Comparison of ENCODE assay signal across 31 cellular contexts in the genomic region with DNA sequence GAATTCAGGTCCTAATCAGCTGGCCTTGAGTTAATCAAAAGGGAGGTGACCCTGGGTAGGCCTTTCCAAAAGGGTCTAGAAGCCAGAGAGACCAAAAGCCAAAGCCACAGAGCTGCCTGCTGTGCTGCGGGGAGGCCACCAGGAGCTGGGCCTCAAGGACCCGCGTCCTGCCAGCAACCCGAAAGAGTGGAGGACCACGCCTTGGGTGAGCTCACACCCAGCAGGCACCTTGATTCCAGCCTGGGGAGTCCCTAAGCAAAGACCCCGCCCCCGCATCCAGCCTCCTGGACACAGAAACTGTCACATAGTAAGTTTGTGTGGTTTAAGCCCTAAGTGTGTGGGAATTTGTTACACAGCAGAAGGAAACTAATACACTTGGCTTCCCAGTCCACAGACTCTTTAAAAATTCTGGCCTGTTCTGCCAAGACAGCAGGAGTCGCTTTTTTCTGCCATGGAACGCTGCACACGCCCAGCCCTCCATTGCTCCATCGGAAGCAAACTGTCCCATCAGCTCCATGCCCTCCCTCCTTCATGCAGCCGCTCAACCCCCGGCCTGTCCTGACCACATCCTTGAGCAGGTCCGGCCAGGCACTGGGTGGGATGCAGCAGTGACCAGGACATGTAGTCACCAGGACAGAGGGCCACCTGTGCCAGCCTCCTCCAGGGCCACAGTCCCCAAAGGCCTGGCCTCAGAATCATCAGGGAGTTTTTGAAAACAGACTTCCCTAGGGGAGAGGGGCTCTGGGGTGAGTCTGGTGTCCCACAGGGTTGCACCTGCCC. TPM values are rescaled to one million over a fixed set of nuclear protein-coding genes. Genes with fewer than 3 reads are reported as not detected.
DNase-seq lines count a peak whose midpoint lies in the region; ATAC-seq and TF ChIP-seq lines count a peak whose summit lies in the region.
"Had no signal": no experiment of that assay in that cellular context is flagged by ENCODE, and none has a peak within 500 bp of the region (broad histone marks: within the 10 kb centered on the region; RNA-seq: fewer than 3 reads in every experiment).

No MANE protein-coding gene starts in this region.

- intact Hi-C loops in left cardiac atrium (cut with DNase I) (no loop called here), left colon (cut with DNase I, micrococcal nuclease) (no loop called here)

- H3K27me3 ChIP-seq in cardiac muscle cell: no peaks in the 10 kb centered on the region
- H3K27me3 ChIP-seq: adrenal gland, body of pancreas, dorsolateral prefrontal cortex, gastrocnemius medialis had no signal

- H3K4me1 ChIP-seq in cardiac muscle cell (ENCODE audit: low read depth): peaks cover 21% of the 10 kb centered on the region
- H3K4me1 ChIP-seq: adrenal gland, body of pancreas, gastrocnemius medialis had no signal

- peaks cover 2% of the 10 kb centered on the region for H3K4me1 Mint-ChIP-seq in stimulated activated effector memory CD8-positive, alpha-beta T cell treated with anti-CD3 and anti-CD28 coated beads, Interleukin-12 subunit alpha, Interleukin-12 subunit beta, amount 100 ng/mL, for 72 hours
- H3K4me1 Mint-ChIP-seq: activated naive CD4-positive, alpha-beta T cell treated with anti-CD3 and anti-CD28 coated beads, Interleukin-2, amount 10 ng/mL, durations not matched to agents 7 days and 5 days; immature natural killer cell had no signal

- H3K9me3 Mint-ChIP-seq in stimulated activated effector memory CD8-positive, alpha-beta T cell treated with anti-CD3 and anti-CD28 coated beads, Interleukin-12 subunit alpha, Interleukin-12 subunit beta, amount 100 ng/mL, for 72 hours: no peaks in the 10 kb centered on the region
- H3K9me3 Mint-ChIP-seq: activated naive CD4-positive, alpha-beta T cell treated with anti-CD3 and anti-CD28 coated beads, Interleukin-2, amount 10 ng/mL, durations not matched to agents 7 days and 5 days; CD8-positive, alpha-beta T cell; immature natural killer cell had no signal

- H3K36me3 Mint-ChIP-seq in stimulated activated effector memory CD8-positive, alpha-beta T cell treated with anti-CD3 and anti-CD28 coated beads, Interleukin-12 subunit alpha, Interleukin-12 subunit beta, amount 100 ng/mL, for 72 hours: no peaks in the 10 kb centered on the region
- H3K36me3 Mint-ChIP-seq: activated naive CD4-positive, alpha-beta T cell treated with anti-CD3 and anti-CD28 coated beads, Interleukin-2, amount 10 ng/mL, durations not matched to agents 7 days and 5 days; immature natural killer cell had no signal

- no peak overlapping the region for H3K4me3 Mint-ChIP-seq in stimulated activated effector memory CD8-positive, alpha-beta T cell treated with anti-CD3 and anti-CD28 coated beads, Interleukin-12 subunit alpha, Interleukin-12 subunit beta, amount 100 ng/mL, for 72 hours
- H3K4me3 Mint-ChIP-seq: activated naive CD4-positive, alpha-beta T cell treated with anti-CD3 and anti-CD28 coated beads, Interleukin-2, amount 10 ng/mL, durations not matched to agents 7 days and 5 days; CD8-positive, alpha-beta T cell; immature natural killer cell; T-helper 17 cell had no signal

- H3K4me3 ChIP-seq in cardiac muscle cell: no peak overlapping the region
- H3K4me3 ChIP-seq: adrenal gland, body of pancreas, dorsolateral prefrontal cortex, gastrocnemius medialis had no signal

- no peaks in the 10 kb centered on the region for H3K36me3 ChIP-seq in cardiac muscle cell
- H3K36me3 ChIP-seq: adrenal gland, gastrocnemius medialis had no signal

- POLR2A ChIA-PET in RWPE1 (lab: Yijun Ruan, JAX; ENCODE audit: low non-redundant PET): no interaction called here

- no peak for DNase-seq in cardiac muscle cell (ENCODE audit: low read depth in 1 of 2, low spot score in 1 of 2)
- DNase-seq in left cardiac atrium: no peak
- peak; percentile 70 for DNase-seq in SHP77 treated with DMSO at 0.1 percent for 48 hours (lab: John Stamatoyannopoulos, UW)
- DNase-seq in left colon: no peak
- no peak for DNase-seq in stimulated activated effector memory CD8-positive, alpha-beta T cell treated with anti-CD3 and anti-CD28 coated beads, Interleukin-12 subunit alpha, Interleukin-12 subunit beta, amount 100 ng/mL, for 72 hours (ENCODE audit: low spot score in 2 of 2)
- DNase-seq in NCI-H2081 (lab: John Stamatoyannopoulos, UW): no peak
- no peak for DNase-seq in RWPE1 (ENCODE audit: low spot score)
- DNase-seq in HuH-7.5 (ENCODE audit: low spot score): no peak
- DNase-seq: activated CD4-positive, alpha-beta T cell treated with anti-CD3 and anti-CD28 coated beads, Interleukin-2, amount 50 U/mL, for 48 hours; activated CD8-positive, alpha-beta memory T cell treated with anti-CD3 and anti-CD28 coated beads, Interleukin-2, amount 50 U/mL, for 48 hours; activated naive CD4-positive, alpha-beta T cell treated with anti-CD3 and anti-CD28 coated beads, Interleukin-2, amount 10 ng/mL, durations not matched to agents 7 days and 5 days; adrenal gland; AML-193; CD8-positive, alpha-beta T cell; DMS153; dorsolateral prefrontal cortex; gastrocnemius medialis; GOT3; hippocampal formation; immature natural killer cell; KBM-7; mesendoderm; NCI-H2029; stimulated activated CD4-positive, alpha-beta T cell treated with anti-CD3 and anti-CD28 coated beads, Interleukin-4, amount 100 ng/mL, for 1 hour; T-helper 17 cell; trophoblast cell had no signal

- peak overlapping the region; percentile 41 for H3K27ac Mint-ChIP-seq in stimulated activated effector memory CD8-positive, alpha-beta T cell treated with anti-CD3 and anti-CD28 coated beads, Interleukin-12 subunit alpha, Interleukin-12 subunit beta, amount 100 ng/mL, for 72 hours
- H3K27ac Mint-ChIP-seq: activated naive CD4-positive, alpha-beta T cell treated with anti-CD3 and anti-CD28 coated beads, Interleukin-2, amount 10 ng/mL, durations not matched to agents 7 days and 5 days; CD8-positive, alpha-beta T cell; T-helper 17 cell had no signal

- H3K9me3 ChIP-seq in cardiac muscle cell (ENCODE audit: low read depth): no peaks in the 10 kb centered on the region
- H3K9me3 ChIP-seq: adrenal gland, body of pancreas, gastrocnemius medialis had no signal

- CTCF ChIA-PET in RWPE1 (lab: Yijun Ruan, JAX): interaction anchor here (0.7 kb wide), 1 partner anchor 48 kb away, joined by 3 read pairs; no protein-coding TSS in a partner anchor

- H3K27ac ChIP-seq in cardiac muscle cell (peak overlapping the region; percentile 60), RWPE1 (no peak overlapping the region)
- H3K27ac ChIP-seq: adrenal gland, gastrocnemius medialis had no signal

- TF ChIP-seq CTCF in cardiac muscle cell (IDR thresholded peaks at IDR 0.05; ENCODE audit: low read depth, low read length): no peak
- TF ChIP-seq CTCF in RWPE1 (conservative IDR thresholded peaks at IDR 0.05; ENCODE audit: low read depth): no peak

- no peak for ATAC-seq in left cardiac atrium
- peak; percentile 34 for ATAC-seq in left colon
- ATAC-seq in stimulated activated effector memory CD8-positive, alpha-beta T cell treated with anti-CD3 and anti-CD28 coated beads, Interleukin-12 subunit alpha, Interleukin-12 subunit beta, amount 100 ng/mL, for 72 hours: no peak
- ATAC-seq: activated CD4-positive, CD25-positive, alpha-beta regulatory T cell treated with anti-CD3 and anti-CD28 coated beads, Interleukin-2, amount 50 U/mL, for 24 hours; body of pancreas; CD8-positive, alpha-beta T cell; gastrocnemius medialis; left lobe of liver; sciatic nerve; SK-N-SH treated with all-trans-retinoic acid at 6 μM for 48 hours; T-helper 17 cell had no signal

RNA-seq across cellular contexts. Expression of gene RASD1, which starts 20.9 kb away (rescaled TPM):
- 17.1 and 28.4 TPM in 2 replicates for total RNA-seq in cardiac muscle cell
- polyA plus RNA-seq in cardiac muscle cell: 22.0 and 24.3 TPM in 2 replicates
- 10 to 100 TPM; 35.3 to 55.1 TPM for total RNA-seq in left cardiac atrium
- 10 to 100 TPM; 20.9 to 24.6 TPM for total RNA-seq in left colon

RNA-seq across cellular contexts. Expression of gene MED9, which starts 40.3 kb away (rescaled TPM):
- 34.0 and 38.2 TPM in 2 replicates for total RNA-seq in cardiac muscle cell
- polyA plus RNA-seq in cardiac muscle cell: 27.9 and 42.3 TPM in 2 replicates
- total RNA-seq in left cardiac atrium: 10 to 100 TPM; 26.8 to 35.1 TPM
- total RNA-seq in left colon: 10 to 100 TPM; 19.5 to 20.4 TPM
